13 cellular contexts compared by ENCODE assay signal in the genomic region with DNA sequence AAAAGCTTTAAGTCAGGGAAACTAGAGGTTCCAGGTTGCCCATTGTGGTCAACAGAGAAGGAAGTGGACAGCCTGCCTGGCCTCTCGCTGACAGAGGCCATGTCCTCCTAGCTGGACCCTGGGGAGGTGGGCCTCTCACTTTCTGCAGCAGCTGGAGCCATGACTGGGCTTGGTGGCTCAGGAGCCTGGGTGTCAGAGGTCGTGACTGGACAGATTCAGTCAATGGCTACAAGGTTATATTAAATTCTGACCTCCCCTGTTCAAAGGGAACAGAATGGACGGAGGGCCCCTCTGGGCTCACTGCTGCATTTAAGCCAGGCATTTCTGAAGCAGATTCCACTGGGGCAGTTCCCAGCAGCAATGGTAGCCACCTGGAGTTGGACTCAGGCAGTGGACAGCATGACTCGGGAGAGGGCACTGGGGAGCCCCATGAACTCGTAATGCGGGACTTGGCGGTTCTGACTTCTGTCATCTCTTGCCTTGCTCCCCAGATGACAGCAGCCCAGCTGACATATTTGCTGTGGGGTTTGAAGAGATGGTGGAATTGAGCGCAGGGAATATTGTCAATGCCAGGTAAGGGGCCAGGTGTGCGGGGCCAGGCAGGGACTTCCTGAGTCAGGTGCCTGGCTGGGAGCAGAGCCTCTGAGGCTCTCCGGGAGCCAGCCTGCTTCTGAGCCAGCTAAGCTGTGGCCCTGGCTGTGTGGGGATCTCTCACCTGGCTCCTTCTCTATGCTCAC.
DNase-seq lines count a peak whose midpoint lies in the region; ATAC-seq lines count a peak whose summit lies in the region.
"Had no signal": no experiment of that assay in that cellular context is flagged by ENCODE, and none has a peak within 500 bp of the region (broad histone marks: within the 10 kb centered on the region; RNA-seq: fewer than 3 reads in every experiment).

No MANE protein-coding gene starts in this region.

- POLR2A ChIA-PET in activated CD4-positive, alpha-beta memory T cell treated with anti-CD3 and anti-CD28 coated beads for 36 hours (lab: Charles Lee) = no interaction called here
- POLR2A ChIA-PET in activated CD4-positive, alpha-beta memory T cell treated with anti-CD3 and anti-CD28 coated beads, Interleukin-2, amount 10 ng/mL, durations not matched to agents 7 days and 5 days (lab: Charles Lee) = interaction anchor here (1.1 kb wide), 1 partner anchor 21 kb away, joined by 3 read pairs; no protein-coding TSS in a partner anchor

- H3K27me3 Mint-ChIP-seq in activated CD4-positive, alpha-beta memory T cell treated with anti-CD3 and anti-CD28 coated beads for 36 hours = no peaks in the 10 kb centered on the region
- H3K27me3 Mint-ChIP-seq in activated CD4-positive, alpha-beta memory T cell treated with anti-CD3 and anti-CD28 coated beads, Interleukin-2, amount 10 ng/mL, durations not matched to agents 7 days and 5 days = no peaks in the 10 kb centered on the region
- no peaks in the 10 kb centered on the region for H3K27me3 Mint-ChIP-seq in activated T-helper 17 cell treated with anti-CD3 and anti-CD28 coated beads, Interleukin-2, amount 50 U/mL, for 72 hours
- H3K27me3 Mint-ChIP-seq in immature natural killer cell (ENCODE audit: low read depth in 3 of 3) = peaks cover 0 to 2% (median 0%) of the 10 kb centered on the region in 3 donors

- CTCF ChIA-PET in activated CD4-positive, alpha-beta memory T cell treated with anti-CD3 and anti-CD28 coated beads for 36 hours (lab: Charles Lee) = no interaction called here
- CTCF ChIA-PET in activated CD4-positive, alpha-beta memory T cell treated with anti-CD3 and anti-CD28 coated beads, Interleukin-2, amount 10 ng/mL, durations not matched to agents 7 days and 5 days (lab: Charles Lee) = interaction anchor here (0.9 to 2.2 kb wide), 2 partner anchors 10 to 42 kb away, joined by 3 to 5 read pairs; no protein-coding TSS in a partner anchor

- peak overlapping the region; percentile 38 for H3K27ac Mint-ChIP-seq in activated CD4-positive, alpha-beta memory T cell treated with anti-CD3 and anti-CD28 coated beads for 36 hours
- H3K27ac Mint-ChIP-seq in activated CD4-positive, alpha-beta memory T cell treated with anti-CD3 and anti-CD28 coated beads, Interleukin-2, amount 10 ng/mL, durations not matched to agents 7 days and 5 days = no peak overlapping the region
- peak overlapping the region; percentile 70 for H3K27ac Mint-ChIP-seq in activated T-helper 17 cell treated with anti-CD3 and anti-CD28 coated beads, Interleukin-2, amount 50 U/mL, for 72 hours
- H3K27ac Mint-ChIP-seq in immature natural killer cell = peak overlapping the region in 4 of 6 donors; percentile 7 to 68 (median 37)

- no peak overlapping the region for H3K4me3 Mint-ChIP-seq in activated CD4-positive, alpha-beta memory T cell treated with anti-CD3 and anti-CD28 coated beads for 36 hours
- no peak overlapping the region for H3K4me3 Mint-ChIP-seq in activated CD4-positive, alpha-beta memory T cell treated with anti-CD3 and anti-CD28 coated beads, Interleukin-2, amount 10 ng/mL, durations not matched to agents 7 days and 5 days
- peak overlapping the region; percentile 17 for H3K4me3 Mint-ChIP-seq in activated T-helper 17 cell treated with anti-CD3 and anti-CD28 coated beads, Interleukin-2, amount 50 U/mL, for 72 hours
- H3K4me3 Mint-ChIP-seq in immature natural killer cell = no peak overlapping the region

- peak overlapping the region; percentile 63 for H3K27ac ChIP-seq in temporal lobe (ENCODE audit: low read depth, low read length)
- H3K27ac ChIP-seq: cardiac muscle cell had no signal

- ATAC-seq in activated T-helper 17 cell treated with anti-CD3 and anti-CD28 coated beads, Interleukin-2, amount 50 U/mL, for 72 hours (replicated peaks) = no peak

- intact Hi-C loops in activated CD4-positive, alpha-beta memory T cell treated with anti-CD3 and anti-CD28 coated beads for 36 hours (cut with micrococcal nuclease) = no loop called here

- H3K9me3 Mint-ChIP-seq in activated CD4-positive, alpha-beta memory T cell treated with anti-CD3 and anti-CD28 coated beads for 36 hours = no peaks in the 10 kb centered on the region
- no peaks in the 10 kb centered on the region for H3K9me3 Mint-ChIP-seq in activated CD4-positive, alpha-beta memory T cell treated with anti-CD3 and anti-CD28 coated beads, Interleukin-2, amount 10 ng/mL, durations not matched to agents 7 days and 5 days
- no peaks in the 10 kb centered on the region for H3K9me3 Mint-ChIP-seq in activated T-helper 17 cell treated with anti-CD3 and anti-CD28 coated beads, Interleukin-2, amount 50 U/mL, for 72 hours
- no peaks in the 10 kb centered on the region for H3K9me3 Mint-ChIP-seq in immature natural killer cell

- H3K4me1 Mint-ChIP-seq in activated CD4-positive, alpha-beta memory T cell treated with anti-CD3 and anti-CD28 coated beads for 36 hours (ENCODE audit: low read depth) = peaks cover 23% of the 10 kb centered on the region
- H3K4me1 Mint-ChIP-seq in activated CD4-positive, alpha-beta memory T cell treated with anti-CD3 and anti-CD28 coated beads, Interleukin-2, amount 10 ng/mL, durations not matched to agents 7 days and 5 days = peaks cover 50% of the 10 kb centered on the region
- peaks cover 23% of the 10 kb centered on the region for H3K4me1 Mint-ChIP-seq in activated T-helper 17 cell treated with anti-CD3 and anti-CD28 coated beads, Interleukin-2, amount 50 U/mL, for 72 hours
- H3K4me1 Mint-ChIP-seq in immature natural killer cell = peaks cover 9 to 22% of the 10 kb centered on the region in 2 donors

- peaks cover 23% of the 10 kb centered on the region for H3K36me3 Mint-ChIP-seq in activated CD4-positive, alpha-beta memory T cell treated with anti-CD3 and anti-CD28 coated beads for 36 hours
- H3K36me3 Mint-ChIP-seq in activated CD4-positive, alpha-beta memory T cell treated with anti-CD3 and anti-CD28 coated beads, Interleukin-2, amount 10 ng/mL, durations not matched to agents 7 days and 5 days (ENCODE audit: low read depth) = peaks cover 55% of the 10 kb centered on the region
- H3K36me3 Mint-ChIP-seq in activated T-helper 17 cell treated with anti-CD3 and anti-CD28 coated beads, Interleukin-2, amount 50 U/mL, for 72 hours (ENCODE audit: low read depth) = peaks cover 85% of the 10 kb centered on the region
- peaks cover 11 to 51% (median 13%) of the 10 kb centered on the region in 3 donors for H3K36me3 Mint-ChIP-seq in immature natural killer cell

- DNase-seq in activated CD4-positive, alpha-beta memory T cell treated with anti-CD3 and anti-CD28 coated beads for 36 hours = no peak
- no peak for DNase-seq in activated CD4-positive, alpha-beta memory T cell treated with anti-CD3 and anti-CD28 coated beads, Interleukin-2, amount 10 ng/mL, durations not matched to agents 7 days and 5 days
- DNase-seq in immature natural killer cell = no peak
- no peak for DNase-seq in nucleus accumbens (lab: John Stamatoyannopoulos, UW)
- DNase-seq in AML-193 (lab: John Stamatoyannopoulos, UW) = no peak
- no peak for DNase-seq in stimulated activated CD4-positive, alpha-beta T cell treated with anti-CD3 and anti-CD28 coated beads, Interleukin-1b, Interleukin-23, amount 100 ng/mL, for 48 hours
- DNase-seq: activated T-cell treated with anti-CD3 and anti-CD28 coated beads for 4 hours, foreskin melanocyte, NCI-H1694 treated with DMSO at 0.1 percent for 48 hours, retina had no signal
